8 cellular contexts compared by ENCODE assay signal in genomic region chr2:119431155-119431975, GRCh38. TPM values are rescaled to one million over a fixed set of nuclear protein-coding genes. Genes with fewer than 3 reads are reported as not detected.
DNase-seq lines count a peak whose midpoint lies in the region; ATAC-seq and TF ChIP-seq lines count a peak whose summit lies in the region.

TMEM37 (plus strand) TSS chr2:119431854; CDS start chr2:119431904, 50 bp downstream.

- peak; percentile 81 for TF ChIP-seq POLR2A in right lobe of liver (IDR thresholded peaks at IDR 0.05)
- TF ChIP-seq POLR2A in stomach (IDR thresholded peaks at IDR 0.05): no peak

- intact Hi-C loops in right lobe of liver (cut with DNase I): no loop called here
- intact Hi-C loops in stomach (cut with DNase I; ENCODE audit: low total_unique reads): no loop called here

- ATAC-seq in HG03139 (IDR thresholded peaks at IDR 0.05; ENCODE audit: unreplicated experiment) (peak; percentile 58), right lobe of liver (peak; percentile 70 to 80 (median 74))
- ATAC-seq in effector memory CD8-positive, alpha-beta T cell (replicated peaks): no peak

- H3K27me3 ChIP-seq in right lobe of liver (no peaks in the 10 kb centered on the region), stomach (peaks cover 0 to 24% (median 0%) of the 10 kb centered on the region in 3 donors)

- TF ChIP-seq CTCF in right lobe of liver (IDR thresholded peaks at IDR 0.05) (no peak), stomach (IDR thresholded peaks at IDR 0.05) (no peak)

- DNase-seq in EH (ENCODE audit: low read depth): peak; percentile 68
- peak; percentile 33 for DNase-seq in GM19240 (ENCODE audit: insufficient read length, low spot score)
- peak; percentile 67 for DNase-seq in NCI-H82 treated with DMSO at 0.1 percent for 48 hours (lab: John Stamatoyannopoulos, UW; ENCODE audit: unreplicated experiment)
- DNase-seq in cortex of kidney (lab: John Stamatoyannopoulos, UW): peak; percentile 41
- DNase-seq in right lobe of liver: peak; percentile 89 to 91 (median 89)
- DNase-seq in stomach: peak; percentile 86
- no peak for DNase-seq in effector memory CD8-positive, alpha-beta T cell

- peaks cover 0 to 3% of the 10 kb centered on the region in 2 donors for H3K4me1 Mint-ChIP-seq in effector memory CD8-positive, alpha-beta T cell (ENCODE audit: low read depth in 2 of 2)

- H3K4me3 ChIP-seq in right lobe of liver (peak within 1 kb of the TSS; percentile 80 to 95 (median 92)), stomach (peak within 1 kb of the TSS; percentile 67 to 73 (median 68))

- peaks cover 73 to 97% of the 10 kb centered on the region in 2 donors for H3K27me3 Mint-ChIP-seq in effector memory CD8-positive, alpha-beta T cell

- H3K36me3 ChIP-seq in right lobe of liver: no peaks in the 10 kb centered on the region
- H3K36me3 ChIP-seq in stomach: peaks cover 0 to 2% (median 0%) of the 10 kb centered on the region in 4 donors

- H3K27ac ChIP-seq in right lobe of liver: peak within 1 kb of the TSS; percentile 96 to 98 (median 98)
- H3K27ac ChIP-seq in stomach: peak within 1 kb of the TSS; percentile 76 to 91 (median 88)

- H3K9me3 ChIP-seq in right lobe of liver (no peaks in the 10 kb centered on the region), stomach (no peaks in the 10 kb centered on the region)

- H3K4me1 ChIP-seq in right lobe of liver (peaks cover 2 to 66% (median 31%) of the 10 kb centered on the region in 4 donors), stomach (peaks cover 30 to 85% (median 71%) of the 10 kb centered on the region in 4 donors)

- peak within 1 kb of the TSS in 1 of 2 donors; percentile 48 for H3K4me3 Mint-ChIP-seq in effector memory CD8-positive, alpha-beta T cell

- no peak within 1 kb of the TSS for H3K27ac Mint-ChIP-seq in effector memory CD8-positive, alpha-beta T cell

- no peaks in the 10 kb centered on the region for H3K9me3 Mint-ChIP-seq in effector memory CD8-positive, alpha-beta T cell

- WGBS in right lobe of liver (ENCODE audit: insufficient coverage, low coverage, low lambda C conversion rate, missing lambda C conversion rate): 3% methylated on average over 29 of the region's 72 CpGs
- 2 to 10% (median 4%) methylated on average over 29 to 72 of the region's 72 CpGs for WGBS in stomach, 5 donors

- TF ChIP-seq EP300 in stomach (IDR thresholded peaks at IDR 0.05): no peak

- H3K36me3 Mint-ChIP-seq in effector memory CD8-positive, alpha-beta T cell (ENCODE audit: insufficient read depth): no peaks in the 10 kb centered on the region

RNA-seq across cellular contexts. Expression of gene TMEM37, which starts in this region (rescaled TPM):
- total RNA-seq in right lobe of liver (10 to 100 TPM; 37.3 to 96.6 (median 73.5) TPM), stomach (10 to 100 TPM in 3 of 5 donors, 1 to 10 TPM in 1, not detected in 1; 5.7 to 27.8 (median 18.9) TPM)
- polyA plus RNA-seq in stomach: 10 to 100 TPM in 2 of 3 donors, 1 to 10 TPM in 1; 6.7 to 16.4 (median 12.7) TPM

Comparison
In these comparisons a context has a peak if more than half of its experiments do, and no peak if none do; other contexts are left out.
1. DNase-seq: peak in EH (single experiment), GM19240 (single experiment), NCI-H82 treated with DMSO at 0.1 percent for 48 hours (single experiment), cortex of kidney (single experiment), right lobe of liver (3 of 3) and stomach (single experiment); none in effector memory CD8-positive, alpha-beta T cell (0 of 3).